Comparison of ENCODE assay signal across 29 cellular contexts in the genomic region with DNA sequence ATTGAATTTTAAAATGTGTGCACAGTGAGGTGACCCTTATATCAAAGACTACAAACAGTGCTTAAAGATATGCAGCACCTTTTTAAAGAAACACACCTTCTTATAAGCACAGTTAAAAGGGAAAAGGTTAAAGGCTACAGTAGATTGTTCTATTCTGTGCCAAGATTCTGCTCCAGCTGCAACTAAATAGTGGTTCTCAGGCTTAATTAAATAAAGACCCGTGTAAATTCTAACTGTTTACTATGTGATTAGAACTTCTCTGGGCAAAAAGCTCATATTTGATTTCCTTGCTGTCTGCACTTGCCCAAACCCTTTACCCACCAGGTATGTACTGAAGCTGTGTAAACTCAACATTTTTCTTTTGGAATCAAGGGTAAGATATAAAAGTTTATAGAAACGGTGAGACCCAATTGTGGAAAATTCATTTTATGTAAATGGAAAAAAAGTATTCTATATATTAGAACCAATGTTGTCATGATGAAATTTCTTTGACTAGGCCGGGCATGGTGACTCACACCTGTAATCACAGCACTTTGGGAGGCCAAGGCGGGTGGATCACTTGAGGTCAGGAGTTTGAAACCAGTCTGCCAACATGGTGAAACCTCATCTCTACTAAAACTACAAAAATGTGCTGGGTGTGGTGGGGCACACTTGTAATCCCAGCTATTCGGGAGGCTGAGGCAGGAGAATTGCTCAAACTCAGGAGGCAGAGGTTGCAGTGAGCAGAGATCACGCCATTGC.
A peak's percentile ranks its signal among the peaks of the same experiment; 100 is the strongest.
DNase-seq lines count a peak whose midpoint lies in the region; ATAC-seq, FAIRE-seq and TF ChIP-seq lines count a peak whose summit lies in the region.
"Had no signal": no experiment of that assay in that cellular context is flagged by ENCODE, and none has a peak within 500 bp of the region (broad histone marks: within the 10 kb centered on the region; RNA-seq: fewer than 3 reads in every experiment).

No MANE protein-coding gene starts in this region.

- POLR2A ChIA-PET in MCF 10A (lab: Yijun Ruan, JAX) (interaction anchor here (1.0 kb wide), 1 partner anchor 92 kb away, joined by 3 read pairs; no protein-coding TSS in a partner anchor), endothelial cell of umbilical vein (lab: Charles Lee) (no interaction called here)

- TF ChIP-seq CTCF in MCF 10A (IDR thresholded peaks at IDR 0.05; ENCODE audit: unreplicated experiment) (no peak), breast epithelium (IDR thresholded peaks at IDR 0.05) (no peak), endothelial cell of umbilical vein (IDR thresholded peaks at IDR 0.05; ENCODE audit: extremely low read depth in 1 of 2, insufficient read depth in 1 of 2, low read depth in 1 of 2, low read length in 2 of 2) (no peak), type B pancreatic cell (conservative IDR thresholded peaks at IDR 0.05) (no peak), ovary (IDR thresholded peaks at IDR 0.05) (no peak)

- H3K9me3 ChIP-seq in breast epithelium (no peaks in the 10 kb centered on the region), endothelial cell of umbilical vein (replicated peaks; ENCODE audit: control insufficient read depth, insufficient read depth, low read length) (no peaks in the 10 kb centered on the region), ovary (no peaks in the 10 kb centered on the region)
- H3K9me3 ChIP-seq: gastrocnemius medialis, neutrophil, SK-N-SH had no signal

- peak; percentile 11 for DNase-seq in MCF 10A (ENCODE audit: unreplicated experiment)
- DNase-seq in breast epithelium (ENCODE audit: low spot score in 2 of 2): no peak
- DNase-seq in NCI-H748 (lab: John Stamatoyannopoulos, UW; ENCODE audit: unreplicated experiment): peak; percentile 11
- peak; percentile 31 for DNase-seq in endothelial cell of umbilical vein (ENCODE audit: low read depth, low spot score)
- DNase-seq in type B pancreatic cell (ENCODE audit: extremely low spot score, unreplicated experiment): no peak
- DNase-seq in HTR-8/SVneo (ENCODE audit: insufficient read length, low spot score): no peak
- DNase-seq in ovary: no peak
- DNase-seq: activated CD4-positive, alpha-beta memory T cell treated with anti-CD3 and anti-CD28 coated beads, Interleukin-2, amount 10 ng/mL, durations not matched to agents 7 days and 5 days; activated CD4-positive, CD25-positive, alpha-beta regulatory T cell treated with anti-CD3 and anti-CD28 coated beads, Interleukin-2, amount 50 U/mL, for 72 hours; activated CD8-positive, alpha-beta memory T cell treated with anti-CD3 and anti-CD28 coated beads, Interleukin-2, amount 50 U/mL, for 48 hours; activated naive CD4-positive, alpha-beta T cell treated with anti-CD3 and anti-CD28 coated beads, Interleukin-2, amount 50 U/mL, for 16 hours; amniotic stem cell; CD4-positive, alpha-beta memory T cell; effector memory CD8-positive, alpha-beta T cell; gastrocnemius medialis; hippocampal formation; left cardiac atrium; mesenchymal stem cell; NCI-H1694; SK-N-SH; stimulated activated naive CD4-positive, alpha-beta T cell treated with Interleukin-2 at 50 U/mL for 16 hours had no signal

- CTCF ChIA-PET in MCF 10A (lab: Yijun Ruan, JAX) (interaction anchor here (1.0 kb wide), 1 partner anchor 283 kb away, joined by 3 read pairs; no protein-coding TSS in a partner anchor), endothelial cell of umbilical vein (lab: Charles Lee) (no interaction called here)

- no peak for ATAC-seq in HG03025 (IDR thresholded peaks at IDR 0.05; ENCODE audit: low FRiP score, unreplicated experiment)
- ATAC-seq: activated T-helper 17 cell treated with anti-CD3 and anti-CD28 coated beads, Interleukin-2, amount 50 U/mL, for 72 hours; effector memory CD8-positive, alpha-beta T cell; gastrocnemius medialis; K562; left cardiac atrium had no signal

- H3K4me1 ChIP-seq in breast epithelium: no peaks in the 10 kb centered on the region
- H3K4me1 ChIP-seq in endothelial cell of umbilical vein (ENCODE audit: control insufficient read depth, extremely low read depth, insufficient read depth, low read length): peaks cover 30% of the 10 kb centered on the region
- H3K4me1 ChIP-seq in ovary (ENCODE audit: insufficient read depth): no peaks in the 10 kb centered on the region
- H3K4me1 ChIP-seq: gastrocnemius medialis had no signal

- H3K4me2 ChIP-seq in endothelial cell of umbilical vein (ENCODE audit: insufficient read depth, low read length): no peak overlapping the region
- H3K4me2 ChIP-seq: SK-N-SH had no signal

- H3K27ac Mint-ChIP-seq in MCF 10A (ENCODE audit: low read depth, unreplicated experiment) (no peak overlapping the region), type B pancreatic cell (peak overlapping the region; percentile 59)
- H3K27ac Mint-ChIP-seq: activated CD4-positive, alpha-beta memory T cell treated with anti-CD3 and anti-CD28 coated beads, Interleukin-2, amount 10 ng/mL, durations not matched to agents 7 days and 5 days; activated T-helper 17 cell treated with anti-CD3 and anti-CD28 coated beads, Interleukin-2, amount 50 U/mL, for 72 hours; CD4-positive, alpha-beta memory T cell; effector memory CD8-positive, alpha-beta T cell; T-helper 1 cell treated with Interleukin-12 subunit alpha and Interleukin-12 subunit beta and Interleukin-4 antibody, amounts not matched to agents 30 μg/mL and 1 μg/mL, for 36 hours had no signal

- dilution Hi-C loops in endothelial cell of umbilical vein (cut with MboI; ENCODE audit: extremely low pct_ligation_motif_present, low sequenced_read_pairs): no loop called here

- intact Hi-C loops in MCF 10A (cut with micrococcal nuclease): no loop called here
- intact Hi-C loops in breast epithelium (cut with DNase I; ENCODE audit: low total_unique reads): no loop called here
- intact Hi-C loops in endothelial cell of umbilical vein (cut with micrococcal nuclease): loop anchor here (5.0 kb wide), 1 partner anchor 191 kb away; no protein-coding TSS in a partner anchor
- intact Hi-C loops in ovary (cut with DNase I): no loop called here

- no peak overlapping the region for H2AFZ ChIP-seq in endothelial cell of umbilical vein (ENCODE audit: low read depth, low read length)

- no peak for TF ChIP-seq EP300 in ovary (IDR thresholded peaks at IDR 0.05)

- no peak overlapping the region for H3K4me3 ChIP-seq in breast epithelium
- no peak overlapping the region for H3K4me3 ChIP-seq in endothelial cell of umbilical vein (replicated peaks in 1 of 3; ENCODE audit: insufficient read depth in 1 of 3, low read depth in 1 of 3, low read length in 3 of 3)
- no peak overlapping the region for H3K4me3 ChIP-seq in ovary
- H3K4me3 ChIP-seq: coronary artery, gastrocnemius medialis, K562 had no signal

- H3K27ac ChIP-seq in breast epithelium: no peak overlapping the region
- no peak overlapping the region for H3K27ac ChIP-seq in endothelial cell of umbilical vein (ENCODE audit: insufficient read depth, low read depth, low read length)
- no peak overlapping the region for H3K27ac ChIP-seq in ovary
- H3K27ac ChIP-seq: coronary artery, gastrocnemius medialis, neutrophil had no signal

- peaks cover 16% of the 10 kb centered on the region for H3K4me1 Mint-ChIP-seq in MCF 10A (ENCODE audit: insufficient read depth, unreplicated experiment)
- peaks cover 14% of the 10 kb centered on the region for H3K4me1 Mint-ChIP-seq in type B pancreatic cell (ENCODE audit: unreplicated experiment)
- H3K4me1 Mint-ChIP-seq: CD4-positive, alpha-beta memory T cell had no signal

- no peaks in the 10 kb centered on the region for H4K20me1 ChIP-seq in endothelial cell of umbilical vein (replicated peaks; ENCODE audit: control insufficient read depth, extremely low read depth, insufficient read depth, low read length)

- no peak for FAIRE-seq in endothelial cell of umbilical vein (lab: Jason Lieb, UNC)
- FAIRE-seq in HTR-8/SVneo (lab: Jason Lieb, UNC): no peak
- FAIRE-seq: A204.1, H1, K562 had no signal

- no peaks in the 10 kb centered on the region for H3K27me3 Mint-ChIP-seq in MCF 10A (ENCODE audit: insufficient read depth, unreplicated experiment)
- no peaks in the 10 kb centered on the region for H3K27me3 Mint-ChIP-seq in type B pancreatic cell
- H3K27me3 Mint-ChIP-seq: activated CD4-positive, alpha-beta memory T cell treated with anti-CD3 and anti-CD28 coated beads, Interleukin-2, amount 10 ng/mL, durations not matched to agents 7 days and 5 days; activated T-helper 17 cell treated with anti-CD3 and anti-CD28 coated beads, Interleukin-2, amount 50 U/mL, for 72 hours; CD4-positive, alpha-beta memory T cell; effector memory CD8-positive, alpha-beta T cell had no signal

- H3K9ac ChIP-seq in endothelial cell of umbilical vein (replicated peaks; ENCODE audit: extremely low read depth, insufficient read depth, low read length): no peak overlapping the region
- H3K9ac ChIP-seq: SK-N-SH had no signal

- H3K9me3 Mint-ChIP-seq in MCF 10A (ENCODE audit: unreplicated experiment) (peaks cover 8% of the 10 kb centered on the region), type B pancreatic cell (peaks cover 3% of the 10 kb centered on the region)
- H3K9me3 Mint-ChIP-seq: activated CD4-positive, alpha-beta memory T cell treated with anti-CD3 and anti-CD28 coated beads, Interleukin-2, amount 10 ng/mL, durations not matched to agents 7 days and 5 days; activated T-helper 17 cell treated with anti-CD3 and anti-CD28 coated beads, Interleukin-2, amount 50 U/mL, for 72 hours; effector memory CD8-positive, alpha-beta T cell; T-helper 1 cell treated with Interleukin-12 subunit alpha and Interleukin-12 subunit beta and Interleukin-4 antibody, amounts not matched to agents 30 μg/mL and 1 μg/mL, for 36 hours had no signal

- TF ChIP-seq POLR2A in breast epithelium (IDR thresholded peaks at IDR 0.05) (no peak), endothelial cell of umbilical vein (IDR thresholded peaks at IDR 0.05; ENCODE audit: low read depth, low read length) (no peak), ovary (IDR thresholded peaks at IDR 0.05) (no peak)

- 73 to 84% (median 74%) methylated on average over 6 of the region's 6 CpGs for WGBS in ovary, 3 donors

- H3K79me2 ChIP-seq in endothelial cell of umbilical vein (ENCODE audit: control insufficient read depth, insufficient read depth, low read length): peaks cover 2% of the 10 kb centered on the region

- no peaks in the 10 kb centered on the region for H3K36me3 Mint-ChIP-seq in MCF 10A (ENCODE audit: insufficient read depth, unreplicated experiment)
- no peaks in the 10 kb centered on the region for H3K36me3 Mint-ChIP-seq in type B pancreatic cell
- H3K36me3 Mint-ChIP-seq: CD4-positive, alpha-beta memory T cell had no signal

- no peaks in the 10 kb centered on the region for H3K9me1 ChIP-seq in endothelial cell of umbilical vein (replicated peaks; ENCODE audit: control insufficient read depth, extremely low read depth, insufficient read depth, low read length)

- no peaks in the 10 kb centered on the region for H3K36me3 ChIP-seq in breast epithelium
- peaks cover 0 to 2% of the 10 kb centered on the region in 2 experiments for H3K36me3 ChIP-seq in endothelial cell of umbilical vein (ENCODE audit: control insufficient read depth in 2 of 2, extremely low read depth in 1 of 2, insufficient read depth in 2 of 2, low read length in 2 of 2)
- H3K36me3 ChIP-seq in ovary: no peaks in the 10 kb centered on the region
- H3K36me3 ChIP-seq: gastrocnemius medialis, neutrophil had no signal

- H3K4me3 Mint-ChIP-seq in MCF 10A (ENCODE audit: unreplicated experiment): no peak overlapping the region
- H3K4me3 Mint-ChIP-seq in type B pancreatic cell: no peak overlapping the region
- H3K4me3 Mint-ChIP-seq: activated CD4-positive, alpha-beta memory T cell treated with anti-CD3 and anti-CD28 coated beads, Interleukin-2, amount 10 ng/mL, durations not matched to agents 7 days and 5 days; activated T-helper 17 cell treated with anti-CD3 and anti-CD28 coated beads, Interleukin-2, amount 50 U/mL, for 72 hours; CD4-positive, alpha-beta memory T cell; effector memory CD8-positive, alpha-beta T cell; T-helper 1 cell treated with Interleukin-12 subunit alpha and Interleukin-12 subunit beta and Interleukin-4 antibody, amounts not matched to agents 30 μg/mL and 1 μg/mL, for 36 hours had no signal

- H3K27me3 ChIP-seq in breast epithelium (no peaks in the 10 kb centered on the region), endothelial cell of umbilical vein (ENCODE audit: control insufficient read depth in 2 of 2, insufficient read depth in 2 of 2, low read length in 2 of 2) (no peaks in the 10 kb centered on the region), ovary (no peaks in the 10 kb centered on the region)
- H3K27me3 ChIP-seq: gastrocnemius medialis, neutrophil had no signal

- BruUV-seq in MCF 10A (replicated peaks; lab: Mats Ljungman, UMichigan) (no TSS peak), endothelial cell of umbilical vein (replicated peaks; lab: Mats Ljungman, UMichigan) (no TSS peak)

Comparison
In these comparisons a context has a peak if more than half of its experiments do, and no peak if none do; other contexts are left out.
1. DNase-seq: peak in MCF 10A (single experiment), NCI-H748 (single experiment) and endothelial cell of umbilical vein (single experiment); none in breast epithelium (0 of 2), type B pancreatic cell (single experiment), HTR-8/SVneo (single experiment) and ovary (0 of 5).